ENCODE assay signal across 8 cellular contexts in the genomic region with DNA sequence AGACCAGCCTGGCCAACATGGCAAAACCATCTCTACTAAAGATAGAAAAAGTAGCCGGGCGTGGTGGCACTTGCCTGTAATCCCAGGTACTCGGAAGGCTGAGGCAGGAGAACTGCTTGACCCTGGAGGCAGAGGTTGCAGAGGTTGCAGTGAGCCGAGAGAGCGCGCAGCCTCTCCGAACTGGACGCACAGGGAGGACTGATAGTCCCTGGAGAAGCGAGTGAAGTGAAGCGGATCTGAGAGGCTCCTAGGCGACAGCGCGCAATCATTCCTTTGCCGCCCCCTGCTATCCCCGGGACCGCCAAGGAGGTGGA. TPM values are rescaled to one million over a fixed set of nuclear protein-coding genes. Genes with fewer than 3 reads are reported as not detected.
DNase-seq lines count a peak whose midpoint lies in the region; ATAC-seq and TF ChIP-seq lines count a peak whose summit lies in the region.

No MANE protein-coding gene starts in this region.

- peak overlapping the region; percentile 99 for H3K27ac Mint-ChIP-seq in memory B cell

- no peak for TF ChIP-seq CTCF in brain microvascular endothelial cell (IDR thresholded peaks at IDR 0.05; ENCODE audit: low read depth, low read length, missing control alignments)
- no peak for TF ChIP-seq CTCF in vagina (IDR thresholded peaks at IDR 0.05)
- no peak for TF ChIP-seq CTCF in GM10248 (IDR thresholded peaks at IDR 0.05; ENCODE audit: control extremely low read depth, extremely low read depth, low read depth, missing control alignments)

- peak overlapping the region; percentile 83 for H3K4me3 ChIP-seq in brain microvascular endothelial cell (ENCODE audit: low read depth, low read length)
- peak overlapping the region; percentile 87 to 95 for H3K4me3 ChIP-seq in vagina

- POLR2A ChIA-PET in GM10248 (lab: Yijun Ruan, JAX): no interaction called here

- H3K36me3 ChIP-seq in brain microvascular endothelial cell (replicated peaks): peaks cover 32% of the 10 kb centered on the region
- H3K36me3 ChIP-seq in vagina: peaks cover 5 to 36% of the 10 kb centered on the region in 2 donors

- peaks cover 30% of the 10 kb centered on the region for H3K4me1 ChIP-seq in vagina

- H3K36me3 Mint-ChIP-seq in memory B cell: peaks cover 17% of the 10 kb centered on the region

- H3K27me3 ChIP-seq in brain microvascular endothelial cell (replicated peaks) (no peaks in the 10 kb centered on the region), vagina (no peaks in the 10 kb centered on the region)

- no peaks in the 10 kb centered on the region for H3K27me3 Mint-ChIP-seq in memory B cell

- intact Hi-C loops in Right ventricle myocardium inferior (cut with DNase I): loop anchor here (2.0 to 5.0 kb wide), 2 partner anchors 83 to 176 kb away; a partner anchor contains a TSS
- intact Hi-C loops in left cardiac atrium (cut with DNase I): loop anchor here in 1 of 2 donors (5.0 kb wide), 1 partner anchor 172 kb away; no protein-coding TSS in a partner anchor
- intact Hi-C loops in vagina (cut with DNase I): no loop called here

- H3K4me1 Mint-ChIP-seq in memory B cell: peaks cover 9% of the 10 kb centered on the region

- CTCF ChIA-PET in GM10248 (lab: Yijun Ruan, JAX): no interaction called here

- H3K27ac ChIP-seq in brain microvascular endothelial cell: peak overlapping the region; percentile 96
- H3K27ac ChIP-seq in vagina: peak overlapping the region; percentile 95

- H3K4me3 Mint-ChIP-seq in memory B cell: peak overlapping the region; percentile 100

- no peaks in the 10 kb centered on the region for H3K9me3 ChIP-seq in vagina

- no peak for DNase-seq in Right ventricle myocardium inferior (ENCODE audit: missing footprints)
- DNase-seq in left cardiac atrium: no peak
- no peak for DNase-seq in brain microvascular endothelial cell
- no peak for DNase-seq in memory B cell (ENCODE audit: low spot score in 2 of 2)
- DNase-seq in vagina (ENCODE audit: extremely low spot score in 2 of 2): peak in 1 of 2 donors; percentile 82
- no peak for DNase-seq in UCSD-AML1 (lab: John Stamatoyannopoulos, UW; ENCODE audit: unreplicated experiment)
- no peak for DNase-seq in GM10248 (ENCODE audit: extremely low spot score)
- no peak for DNase-seq in SK-N-DZ (ENCODE audit: low spot score)

- in situ Hi-C loops in brain microvascular endothelial cell (cut with HindIII; ENCODE audit: low pct_ligation_motif_present, low sequenced_read_pairs): no loop called here

- peaks cover 2% of the 10 kb centered on the region for H3K9me3 Mint-ChIP-seq in memory B cell

- ATAC-seq in Right ventricle myocardium inferior (peak; percentile 62), left cardiac atrium (no peak), memory B cell (ENCODE audit: low read depth) (no peak)

- TF ChIP-seq POLR2A in vagina (IDR thresholded peaks at IDR 0.05): no peak

RNA-seq across cellular contexts. Expression of a gene that starts 0.2 kb away (rescaled TPM):
- total RNA-seq in Right ventricle myocardium inferior: 20.3 TPM
- 10 to 100 TPM; 18.9 to 20.1 TPM for total RNA-seq in left cardiac atrium
- total RNA-seq in vagina: 29.2 TPM
- 16.5 and 18.5 TPM in 2 replicates for polyA plus RNA-seq in SK-N-DZ (2014; cell fraction: cytosol; rRNA removed)
- 30.0 and 30.6 TPM in 2 replicates for polyA plus RNA-seq in SK-N-DZ (2014; cell fraction: nucleus; rRNA removed)

RNA-seq across cellular contexts. Expression of a gene that starts 36.5 kb away (rescaled TPM):
- total RNA-seq in Right ventricle myocardium inferior (20.7 TPM), left cardiac atrium (10 to 100 TPM; 14.7 to 23.0 TPM), vagina (36.6 TPM)
- 60.9 and 83.6 TPM in 2 replicates for polyA plus RNA-seq in SK-N-DZ (2014; cell fraction: cytosol; rRNA removed)
- polyA plus RNA-seq in SK-N-DZ (2014; cell fraction: nucleus; rRNA removed): 59.2 and 65.5 TPM in 2 replicates

RNA-seq across cellular contexts. Expression of a gene that starts 54.1 kb away (rescaled TPM):
- total RNA-seq in Right ventricle myocardium inferior: 21.7 TPM
- 10 to 100 TPM; 21.8 to 27.5 TPM for total RNA-seq in left cardiac atrium
- total RNA-seq in vagina: 36.3 TPM
- polyA plus RNA-seq in SK-N-DZ (2014; cell fraction: cytosol; rRNA removed): 21.3 and 32.1 TPM in 2 replicates
- polyA plus RNA-seq in SK-N-DZ (2014; cell fraction: nucleus; rRNA removed): 13.7 and 15.4 TPM in 2 replicates
